ENCODE assay signal across 8 cellular contexts in the genomic region with DNA sequence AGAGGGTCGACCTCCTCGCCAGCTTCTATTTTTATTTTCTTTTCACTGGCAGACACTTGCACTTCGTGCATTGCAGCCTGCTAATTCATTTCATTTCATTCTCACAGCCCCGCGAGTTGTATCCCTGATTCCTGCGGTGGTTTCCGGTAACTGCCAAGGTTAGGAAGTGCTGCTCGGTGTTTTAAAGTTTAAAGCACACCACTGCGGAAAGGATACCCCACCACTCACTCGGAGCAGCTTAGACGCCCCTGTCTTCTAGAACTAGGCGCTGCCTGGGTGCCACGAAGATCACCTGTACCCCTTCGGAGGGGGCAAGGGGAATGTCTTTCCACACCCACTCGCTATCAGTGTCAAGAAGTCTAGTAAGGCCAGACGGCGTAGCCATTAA. TPM values are rescaled to one million over a fixed set of nuclear protein-coding genes. Genes with fewer than 3 reads are reported as not detected.
A peak's percentile ranks its signal among the peaks of the same experiment; 100 is the strongest.
DNase-seq lines count a peak whose midpoint lies in the region; ATAC-seq and TF ChIP-seq lines count a peak whose summit lies in the region.

No MANE protein-coding gene starts in this region.

- peak overlapping the region; percentile 88 to 90 for H3K9ac ChIP-seq in mucosa of rectum (ENCODE audit: low read depth in 1 of 2, low read length in 2 of 2)

- H3K4me1 ChIP-seq in mucosa of rectum (ENCODE audit: control insufficient read depth in 2 of 2, insufficient read depth in 2 of 2, low read length in 2 of 2), result peaks cover 5 to 6% of the 10 kb centered on the region in 2 donors
- H3K4me1 ChIP-seq in transverse colon, result peaks cover 0 to 35% (median 19%) of the 10 kb centered on the region in 4 donors

- WGBS in transverse colon (ENCODE audit: low coverage in 1 of 2), 2 donors, result 0 to 1% methylated on average over 3 to 17 of the region's 17 CpGs

- peak; percentile 3 for ATAC-seq in HG03159 (IDR thresholded peaks at IDR 0.05; ENCODE audit: unreplicated experiment)

- DNase-seq in NCI-H82 (lab: John Stamatoyannopoulos, UW) (peak; percentile 57), NCI-H82 treated with DMSO at 0.1 percent for 48 hours (lab: John Stamatoyannopoulos, UW; ENCODE audit: unreplicated experiment) (no peak), T-helper 22 cell (ENCODE audit: low read depth) (peak; percentile 14), dorsolateral prefrontal cortex (no peak), transverse colon (peak; percentile 20), HuH-7.5 (ENCODE audit: low spot score) (no peak)

- H3K27ac ChIP-seq in dorsolateral prefrontal cortex (peak overlapping the region in 54 of 59 donors; percentile 27 to 93 (median 81)), mucosa of rectum (ENCODE audit: low read depth in 2 of 2, low read length in 2 of 2) (peak overlapping the region; percentile 80 to 84), transverse colon (peak overlapping the region; percentile 85 to 93 (median 90))

- in situ Hi-C loops in transverse colon (cut with MboI; ENCODE audit: low pct_ligation_motif_present in 1 of 4, low pct_unique_long_range_greater_than_20kb in 1 of 4, low sequenced_read_pairs in 3 of 4), result loop anchor here (10.0 to 25.0 kb wide), 5 partner anchors 179 to 639 kb away; a partner anchor contains a TSS

- intact Hi-C loops in dorsolateral prefrontal cortex (cut with DNase I), result loop anchor here (1.0 to 10.0 kb wide), 11 partner anchors 41 to 719 kb away; a partner anchor contains a TSS
- intact Hi-C loops in transverse colon (cut with DNase I; ENCODE audit: low total_unique reads), result no loop called here

- no peak for TF ChIP-seq POLR2A in transverse colon (IDR thresholded peaks at IDR 0.05)

- H3K27me3 ChIP-seq in dorsolateral prefrontal cortex (no peaks in the 10 kb centered on the region), mucosa of rectum (ENCODE audit: control insufficient read depth in 2 of 2, insufficient read depth in 2 of 2, low read length in 2 of 2) (no peaks in the 10 kb centered on the region), transverse colon (no peaks in the 10 kb centered on the region)

- H3K36me3 ChIP-seq in mucosa of rectum (ENCODE audit: control insufficient read depth in 2 of 2, insufficient read depth in 2 of 2, low read length in 2 of 2) (peaks cover 0 to 4% of the 10 kb centered on the region in 2 donors), transverse colon (peaks cover 0 to 6% (median 3%) of the 10 kb centered on the region in 4 donors)

- no peak for TF ChIP-seq EP300 in transverse colon (IDR thresholded peaks at IDR 0.05; ENCODE audit: low read depth)

- H3K9me3 ChIP-seq in mucosa of rectum (ENCODE audit: control insufficient read depth in 2 of 2, low read length in 2 of 2) (no peaks in the 10 kb centered on the region), transverse colon (no peaks in the 10 kb centered on the region)

- TF ChIP-seq CTCF in dorsolateral prefrontal cortex (IDR thresholded peaks at IDR 0.05 in 54 of 56, conservative IDR thresholded peaks at IDR 0.05 in 2 of 56; ENCODE audit: low read depth in 1 of 56, partially characterized antibody in 56 of 56) (no peak), transverse colon (IDR thresholded peaks at IDR 0.05) (no peak)

- H3K4me3 ChIP-seq in dorsolateral prefrontal cortex (peak overlapping the region; percentile 71 to 100 (median 99)), mucosa of rectum (ENCODE audit: low read length in 2 of 2) (peak overlapping the region; percentile 70 to 90), transverse colon (peak overlapping the region; percentile 86 to 97 (median 94))

RNA-seq across cellular contexts. Expression of a gene that starts 0.5 kb away (rescaled TPM):
- total RNA-seq in dorsolateral prefrontal cortex (10 to 100 TPM; 16.8 to 35.7 (median 24.8) TPM), transverse colon (10 to 100 TPM in 3 of 4 donors, 1 to 10 TPM in 1; 7.6 to 21.6 (median 14.9) TPM)

RNA-seq across cellular contexts. Expression of a gene that starts 40.2 kb away (rescaled TPM):
- 10 to 100 TPM; 11.3 to 36.1 (median 20.5) TPM for total RNA-seq in dorsolateral prefrontal cortex
- total RNA-seq in transverse colon, result 10 to 100 TPM; 17.6 to 42.2 (median 25.8) TPM

Comparison
In these comparisons a context has a peak if more than half of its experiments do, and no peak if none do; other contexts are left out.
1. DNase-seq: peak in NCI-H82 (single experiment), T-helper 22 cell (single experiment) and transverse colon (single experiment); none in NCI-H82 treated with DMSO at 0.1 percent for 48 hours (single experiment), dorsolateral prefrontal cortex (0 of 10) and HuH-7.5 (single experiment).
2. Peak in every context shown above with its lines, with median percentiles within 50 percentile points of each other: H3K27ac ChIP-seq and H3K4me3 ChIP-seq.